Comparison of ENCODE assay signal across 8 cellular contexts in genomic region chr5:154753792-154754191, GRCh38. TPM values are rescaled to one million over a fixed set of nuclear protein-coding genes. Genes with fewer than 3 reads are reported as not detected.
DNase-seq lines count a peak whose midpoint lies in the region; ATAC-seq and TF ChIP-seq lines count a peak whose summit lies in the region.

No MANE protein-coding gene starts in this region.

- no peak for DNase-seq in activated naive CD4-positive, alpha-beta T cell treated with anti-CD3 and anti-CD28 coated beads for 36 hours
- no peak for DNase-seq in activated naive CD4-positive, alpha-beta T cell treated with Interleukin-2 at 50 U/mL for 16 hours
- no peak for DNase-seq in activated CD8-positive, alpha-beta T cell treated with anti-CD3 and anti-CD28 coated beads for 36 hours
- DNase-seq in globus pallidus (ENCODE audit: low spot score) (peak; percentile 35), posterior vena cava (ENCODE audit: low spot score) (peak; percentile 86), NCI-H510A treated with DMSO at 0.1 percent for 48 hours (lab: John Stamatoyannopoulos, UW) (no peak), T1000 (lab: John Stamatoyannopoulos, UW) (no peak), left lobe of liver (ENCODE audit: low spot score) (no peak)

- no peak for ATAC-seq in activated CD8-positive, alpha-beta T cell treated with anti-CD3 and anti-CD28 coated beads for 36 hours
- no peak for ATAC-seq in left lobe of liver

- peaks cover 22% of the 10 kb centered on the region for H3K4me1 Mint-ChIP-seq in activated naive CD4-positive, alpha-beta T cell treated with anti-CD3 and anti-CD28 coated beads for 36 hours (ENCODE audit: low read depth)
- peaks cover 26% of the 10 kb centered on the region for H3K4me1 Mint-ChIP-seq in activated CD8-positive, alpha-beta T cell treated with anti-CD3 and anti-CD28 coated beads for 36 hours (ENCODE audit: low read depth)

- no peak for TF ChIP-seq CTCF in activated CD8-positive, alpha-beta T cell treated with anti-CD3 and anti-CD28 coated beads for 36 hours (IDR thresholded peaks at IDR 0.05)

- POLR2A ChIA-PET in activated CD8-positive, alpha-beta T cell treated with anti-CD3 and anti-CD28 coated beads for 36 hours (lab: Charles Lee) = interaction anchor here (1.0 to 1.2 kb wide), 2 partner anchors 13 to 104 kb away, joined by 3 to 4 read pairs; no protein-coding TSS in a partner anchor

- H3K9me3 Mint-ChIP-seq in activated naive CD4-positive, alpha-beta T cell treated with anti-CD3 and anti-CD28 coated beads for 36 hours = no peaks in the 10 kb centered on the region
- H3K9me3 Mint-ChIP-seq in activated CD8-positive, alpha-beta T cell treated with anti-CD3 and anti-CD28 coated beads for 36 hours = no peaks in the 10 kb centered on the region

- peak overlapping the region; percentile 97 for H3K27ac Mint-ChIP-seq in activated naive CD4-positive, alpha-beta T cell treated with anti-CD3 and anti-CD28 coated beads for 36 hours
- peak overlapping the region; percentile 99 for H3K27ac Mint-ChIP-seq in activated CD8-positive, alpha-beta T cell treated with anti-CD3 and anti-CD28 coated beads for 36 hours

- H3K27me3 Mint-ChIP-seq in activated naive CD4-positive, alpha-beta T cell treated with anti-CD3 and anti-CD28 coated beads for 36 hours (ENCODE audit: low read depth) = no peaks in the 10 kb centered on the region
- H3K27me3 Mint-ChIP-seq in activated CD8-positive, alpha-beta T cell treated with anti-CD3 and anti-CD28 coated beads for 36 hours = no peaks in the 10 kb centered on the region

- intact Hi-C loops in activated naive CD4-positive, alpha-beta T cell treated with anti-CD3 and anti-CD28 coated beads for 36 hours (cut with micrococcal nuclease) = loop anchor here (1.0 to 2.0 kb wide), 2 partner anchors 39 to 103 kb away; no protein-coding TSS in a partner anchor
- intact Hi-C loops in activated CD8-positive, alpha-beta T cell treated with anti-CD3 and anti-CD28 coated beads for 36 hours (cut with micrococcal nuclease) = loop anchor here (2.0 kb wide), 2 partner anchors 103 to 105 kb away; partner anchors contain the start of gene CNOT8
- intact Hi-C loops in posterior vena cava (cut with DNase I) = loop anchor here in 1 of 2 donors (10.0 kb wide), 1 partner anchor 69 kb away; no protein-coding TSS in a partner anchor

- H3K4me3 Mint-ChIP-seq in activated naive CD4-positive, alpha-beta T cell treated with anti-CD3 and anti-CD28 coated beads for 36 hours = peak overlapping the region; percentile 93
- peak overlapping the region; percentile 97 for H3K4me3 Mint-ChIP-seq in activated CD8-positive, alpha-beta T cell treated with anti-CD3 and anti-CD28 coated beads for 36 hours

- CTCF ChIA-PET in activated naive CD4-positive, alpha-beta T cell treated with anti-CD3 and anti-CD28 coated beads for 36 hours (lab: Charles Lee) = interaction anchor here (0.6 kb wide), 1 partner anchor 102 kb away, joined by 3 read pairs; no protein-coding TSS in a partner anchor
- CTCF ChIA-PET in activated CD8-positive, alpha-beta T cell treated with anti-CD3 and anti-CD28 coated beads for 36 hours (lab: Charles Lee) = no interaction called here

- peaks cover 13% of the 10 kb centered on the region for H3K36me3 Mint-ChIP-seq in activated naive CD4-positive, alpha-beta T cell treated with anti-CD3 and anti-CD28 coated beads for 36 hours (ENCODE audit: low read depth)
- peaks cover 12% of the 10 kb centered on the region for H3K36me3 Mint-ChIP-seq in activated CD8-positive, alpha-beta T cell treated with anti-CD3 and anti-CD28 coated beads for 36 hours (ENCODE audit: low read depth)

RNA-seq across cellular contexts. Expression of gene LARP1, which starts 1.4 kb away (rescaled TPM):
- total RNA-seq in activated naive CD4-positive, alpha-beta T cell treated with anti-CD3 and anti-CD28 coated beads for 36 hours = 100 to 1,000 TPM; 200 to 203 TPM
- 100 to 1,000 TPM; 214 to 218 TPM for total RNA-seq in activated CD8-positive, alpha-beta T cell treated with anti-CD3 and anti-CD28 coated beads for 36 hours
- total RNA-seq in posterior vena cava (100 to 1,000 TPM; 111 to 128 TPM), left lobe of liver (83.2 TPM)

Comparison
In these comparisons a context has a peak if more than half of its experiments do, and no peak if none do; other contexts are left out.
1. DNase-seq: peak in globus pallidus (single experiment) and posterior vena cava (single experiment); none in activated naive CD4-positive, alpha-beta T cell treated with anti-CD3 and anti-CD28 coated beads for 36 hours (single experiment), activated naive CD4-positive, alpha-beta T cell treated with Interleukin-2 at 50 U/mL for 16 hours (single experiment), activated CD8-positive, alpha-beta T cell treated with anti-CD3 and anti-CD28 coated beads for 36 hours (single experiment), NCI-H510A treated with DMSO at 0.1 percent for 48 hours (single experiment), T1000 (single experiment) and left lobe of liver (single experiment).